Comparison of ENCODE assay signal across 9 cellular contexts in genomic region chr3:4503050-4503449, GRCh38. TPM values are rescaled to one million over a fixed set of nuclear protein-coding genes. Genes with fewer than 3 reads are reported as not detected.
DNase-seq lines count a peak whose midpoint lies in the region; ATAC-seq and TF ChIP-seq lines count a peak whose summit lies in the region.
"Had no signal": no experiment of that assay in that cellular context is flagged by ENCODE, and none has a peak within 500 bp of the region (broad histone marks: within the 10 kb centered on the region; RNA-seq: fewer than 3 reads in every experiment).

No MANE protein-coding gene starts in this region.

- no peaks in the 10 kb centered on the region for H3K36me3 ChIP-seq in mucosa of descending colon (ENCODE audit: low read depth)
- H3K36me3 ChIP-seq in colonic mucosa = no peaks in the 10 kb centered on the region

- TF ChIP-seq CTCF in mucosa of descending colon (IDR thresholded peaks at IDR 0.05) (no peak), colonic mucosa (IDR thresholded peaks at IDR 0.05) (no peak)

- intact Hi-C loops in mucosa of descending colon (cut with DNase I, micrococcal nuclease) (no loop called here), colonic mucosa (cut with DNase I) (no loop called here)

- no peaks in the 10 kb centered on the region for H3K27me3 ChIP-seq in colonic mucosa

- H3K9me3 ChIP-seq in mucosa of descending colon (no peaks in the 10 kb centered on the region), colonic mucosa (no peaks in the 10 kb centered on the region)

- H3K4me1 ChIP-seq in mucosa of descending colon (ENCODE audit: low read depth) (peaks cover 14% of the 10 kb centered on the region), colonic mucosa (peaks cover 7% of the 10 kb centered on the region)

- DNase-seq in mucosa of descending colon (no peak), colonic mucosa (no peak), ACHN (no peak)
- no peak for DNase-seq in effector CD4-positive, alpha-beta T cell
- no peak for DNase-seq in effector CD8-positive, alpha-beta T cell (lab: John Stamatoyannopoulos, UW)
- DNase-seq: retina had no signal

- H3K4me3 ChIP-seq in mucosa of descending colon (no peak overlapping the region), colonic mucosa (no peak overlapping the region)

- in situ Hi-C loops in ACHN (cut with HindIII; ENCODE audit: low pct_ligation_motif_present, low pct_unique_long_range_greater_than_20kb, low sequenced_read_pairs) = no loop called here

- peak; percentile 55 for ATAC-seq in GM18511 (IDR thresholded peaks at IDR 0.05; ENCODE audit: unreplicated experiment)
- peak; percentile 59 for ATAC-seq in GM21529 (IDR thresholded peaks at IDR 0.05; ENCODE audit: unreplicated experiment)
- peak; percentile 51 for ATAC-seq in HG03442 (IDR thresholded peaks at IDR 0.05; ENCODE audit: unreplicated experiment)
- ATAC-seq in mucosa of descending colon = peak; percentile 39

- no peak overlapping the region for H3K9ac ChIP-seq in colonic mucosa (ENCODE audit: low read depth in 2 of 2, low read length in 2 of 2)

- no peak overlapping the region for H3K27ac ChIP-seq in colonic mucosa

RNA-seq across cellular contexts. Expression of gene ITPR1, which starts 9.9 kb away (rescaled TPM):
- 10 to 100 TPM; 10.7 to 80.2 (median 20.7) TPM for total RNA-seq in mucosa of descending colon
- total RNA-seq in colonic mucosa = 10 to 100 TPM in 1 of 2 donors, 1 to 10 TPM in 1; 7.0 to 18.2 TPM

RNA-seq across cellular contexts. Expression of gene SUMF1, which starts 36.0 kb away (rescaled TPM):
- 10 to 100 TPM; 29.3 to 38.3 (median 32.1) TPM for total RNA-seq in mucosa of descending colon
- total RNA-seq in colonic mucosa = 10 to 100 TPM; 37.6 to 43.9 TPM
